Comparison of ENCODE assay signal across 25 cellular contexts in genomic region chr22:23285734-23286133, GRCh38.
DNase-seq lines count a peak whose midpoint lies in the region; ATAC-seq and TF ChIP-seq lines count a peak whose summit lies in the region.
"Had no signal": no experiment of that assay in that cellular context is flagged by ENCODE, and none has a peak within 500 bp of the region (broad histone marks: within the 10 kb centered on the region; RNA-seq: fewer than 3 reads in every experiment).

No MANE protein-coding gene starts in this region.

- CTCF ChIA-PET in activated naive CD4-positive, alpha-beta T cell treated with anti-CD3 and anti-CD28 coated beads, Interleukin-2, amount 10 ng/mL, durations not matched to agents 7 days and 5 days (lab: Charles Lee), result interaction anchor here (10.7 kb wide), 1 partner anchor 108 kb away, joined by 247 read pairs; the partner anchor contains the start of gene BCR

- intact Hi-C loops in esophagus squamous epithelium (cut with DNase I), result no loop called here

- H3K9me3 ChIP-seq in SJSA1 (replicated peaks), result no peaks in the 10 kb centered on the region
- no peaks in the 10 kb centered on the region for H3K9me3 ChIP-seq in esophagus squamous epithelium
- H3K9me3 ChIP-seq: BLaER1 treated with 17β-estradiol and CSF1 and Interleukin-3, amounts not matched to agents 10 nM and 100 nM; Peyer's patch had no signal

- H3K4me1 ChIP-seq in SJSA1 (replicated peaks), result peaks cover 47% of the 10 kb centered on the region
- H3K4me1 ChIP-seq in esophagus squamous epithelium, result peaks cover 12 to 55% (median 35%) of the 10 kb centered on the region in 3 donors

- no peaks in the 10 kb centered on the region for H3K27me3 ChIP-seq in SJSA1 (replicated peaks)
- H3K27me3 ChIP-seq in esophagus squamous epithelium, result no peaks in the 10 kb centered on the region
- no peaks in the 10 kb centered on the region for H3K27me3 ChIP-seq in H7 (ENCODE audit: control insufficient read depth, insufficient read depth, low read length)
- H3K27me3 ChIP-seq: BLaER1 treated with 17β-estradiol and CSF1 and Interleukin-3, amounts not matched to agents 10 nM and 100 nM; Peyer's patch had no signal

- TF ChIP-seq POLR2A in esophagus squamous epithelium (IDR thresholded peaks at IDR 0.05), result no peak

- peaks cover 9% of the 10 kb centered on the region for H3K36me3 Mint-ChIP-seq in progenitor cell of endocrine pancreas (ENCODE audit: insufficient read depth)
- H3K36me3 Mint-ChIP-seq in activated naive CD4-positive, alpha-beta T cell treated with anti-CD3 and anti-CD28 coated beads, Interleukin-2, amount 10 ng/mL, durations not matched to agents 7 days and 5 days, result peaks cover 24% of the 10 kb centered on the region

- H3K36me3 ChIP-seq in SJSA1, result peaks cover 76% of the 10 kb centered on the region
- peaks cover 0 to 91% (median 21%) of the 10 kb centered on the region in 3 donors for H3K36me3 ChIP-seq in esophagus squamous epithelium
- H3K36me3 ChIP-seq in H7 (replicated peaks; ENCODE audit: control insufficient read depth, insufficient read depth, low read length), result peaks cover 22% of the 10 kb centered on the region

- 83 to 89% methylated on average over 5 to 7 of the region's 7 CpGs for WGBS in esophagus squamous epithelium, 2 donors

- ATAC-seq in GM19023 (IDR thresholded peaks at IDR 0.05; ENCODE audit: unreplicated experiment), result no peak
- ATAC-seq: SK-N-SH treated with all-trans-retinoic acid at 6 μM for 48 hours; stimulated activated naive CD8-positive, alpha-beta T cell treated with anti-CD3 and anti-CD28 coated beads, Interleukin-15, amount 100 ng/mL, for 72 hours had no signal

- no peak for TF ChIP-seq CTCF in esophagus squamous epithelium (IDR thresholded peaks at IDR 0.05)
- TF ChIP-seq CTCF in progenitor cell of endocrine pancreas (IDR thresholded peaks at IDR 0.05; ENCODE audit: unreplicated experiment), result no peak

- H3K4me3 ChIP-seq in SJSA1 (no peak overlapping the region), esophagus squamous epithelium (no peak overlapping the region), H7 (ENCODE audit: insufficient read depth, low read depth, low read length) (no peak overlapping the region)
- H3K4me3 ChIP-seq: BLaER1 treated with 17β-estradiol and CSF1 and Interleukin-3, amounts not matched to agents 10 nM and 100 nM; Peyer's patch had no signal

- peaks cover 6% of the 10 kb centered on the region for H3K4me1 Mint-ChIP-seq in progenitor cell of endocrine pancreas (ENCODE audit: low read depth)
- H3K4me1 Mint-ChIP-seq in activated naive CD4-positive, alpha-beta T cell treated with anti-CD3 and anti-CD28 coated beads, Interleukin-2, amount 10 ng/mL, durations not matched to agents 7 days and 5 days, result peaks cover 8% of the 10 kb centered on the region

- H3K27me3 Mint-ChIP-seq in progenitor cell of endocrine pancreas, result no peaks in the 10 kb centered on the region
- H3K27me3 Mint-ChIP-seq in activated naive CD4-positive, alpha-beta T cell treated with anti-CD3 and anti-CD28 coated beads, Interleukin-2, amount 10 ng/mL, durations not matched to agents 7 days and 5 days, result no peaks in the 10 kb centered on the region
- H3K27me3 Mint-ChIP-seq: activated B cell treated with CpG ODN at 0.5 μM for 24 hours; naive B cell; stimulated activated naive CD8-positive, alpha-beta T cell treated with anti-CD3 and anti-CD28 coated beads, Interleukin-15, amount 100 ng/mL, for 72 hours had no signal

- no peaks in the 10 kb centered on the region for H3K9me3 Mint-ChIP-seq in progenitor cell of endocrine pancreas (ENCODE audit: low read depth)
- no peaks in the 10 kb centered on the region for H3K9me3 Mint-ChIP-seq in activated naive CD4-positive, alpha-beta T cell treated with anti-CD3 and anti-CD28 coated beads, Interleukin-2, amount 10 ng/mL, durations not matched to agents 7 days and 5 days
- H3K9me3 Mint-ChIP-seq: activated B cell treated with CpG ODN at 0.5 μM for 24 hours; naive B cell; stimulated activated naive CD8-positive, alpha-beta T cell treated with anti-CD3 and anti-CD28 coated beads, Interleukin-15, amount 100 ng/mL, for 72 hours; T-helper 2 cell treated with Interferon-gamma antibody and Interleukin-4, amounts not matched to agents 5 μg/mL and 100 μg/mL, for 36 hours had no signal

- no peak overlapping the region for H3K4me3 Mint-ChIP-seq in progenitor cell of endocrine pancreas (ENCODE audit: low read depth)
- H3K4me3 Mint-ChIP-seq in activated naive CD4-positive, alpha-beta T cell treated with anti-CD3 and anti-CD28 coated beads, Interleukin-2, amount 10 ng/mL, durations not matched to agents 7 days and 5 days, result no peak overlapping the region
- H3K4me3 Mint-ChIP-seq: activated B cell treated with CpG ODN at 0.5 μM for 24 hours; naive B cell; stimulated activated naive CD8-positive, alpha-beta T cell treated with anti-CD3 and anti-CD28 coated beads, Interleukin-15, amount 100 ng/mL, for 72 hours; T-helper 2 cell treated with Interferon-gamma antibody and Interleukin-4, amounts not matched to agents 5 μg/mL and 100 μg/mL, for 36 hours had no signal

- DNase-seq in EL, result peak; percentile 76
- peak; percentile 77 to 94 for DNase-seq in SJSA1 (ENCODE audit: low read depth in 1 of 2, low spot score in 2 of 2)
- DNase-seq in esophagus squamous epithelium (lab: John Stamatoyannopoulos, UW), result no peak
- DNase-seq in progenitor cell of endocrine pancreas (ENCODE audit: low spot score, unreplicated experiment), result no peak
- no peak for DNase-seq in H7
- DNase-seq in activated naive CD4-positive, alpha-beta T cell treated with anti-CD3 and anti-CD28 coated beads, Interleukin-2, amount 10 ng/mL, durations not matched to agents 7 days and 5 days, result no peak
- no peak for DNase-seq in AG08395 (ENCODE audit: low spot score)
- DNase-seq: activated B cell treated with CpG ODN at 0.5 μM for 24 hours; activated CD4-positive, alpha-beta T cell treated with anti-CD3 and anti-CD28 coated beads, Interleukin-2, amount 50 U/mL, for 4 hours; activated CD8-positive, alpha-beta memory T cell treated with anti-CD3 and anti-CD28 coated beads, Interleukin-2, amount 50 U/mL, for 4 hours; erythroblast; GF-D8; Karpas-422; naive B cell; NCI-H187; NCI-H526; nucleus accumbens; Peyer's patch; retina; stimulated activated naive CD8-positive, alpha-beta T cell treated with anti-CD3 and anti-CD28 coated beads, Interleukin-15, amount 100 ng/mL, for 72 hours; trophoblast cell had no signal

- H3K27ac ChIP-seq in SJSA1, result peak overlapping the region; percentile 31
- H3K27ac ChIP-seq in esophagus squamous epithelium, result peak overlapping the region in 3 of 4 donors; percentile 84 to 90 (median 85)

- H3K27ac Mint-ChIP-seq in progenitor cell of endocrine pancreas, result peak overlapping the region; percentile 52
- no peak overlapping the region for H3K27ac Mint-ChIP-seq in activated naive CD4-positive, alpha-beta T cell treated with anti-CD3 and anti-CD28 coated beads, Interleukin-2, amount 10 ng/mL, durations not matched to agents 7 days and 5 days
- H3K27ac Mint-ChIP-seq: activated B cell treated with CpG ODN at 0.5 μM for 24 hours; T-helper 2 cell treated with Interferon-gamma antibody and Interleukin-4, amounts not matched to agents 5 μg/mL and 100 μg/mL, for 36 hours had no signal

Comparison
In these comparisons a context has a peak if more than half of its experiments do, and no peak if none do; other contexts are left out.
1. DNase-seq: peak in EL (single experiment) and SJSA1 (2 of 2); none in esophagus squamous epithelium (single experiment), progenitor cell of endocrine pancreas (single experiment), H7 (single experiment), activated naive CD4-positive, alpha-beta T cell treated with anti-CD3 and anti-CD28 coated beads, Interleukin-2, amount 10 ng/mL, durations not matched to agents 7 days and 5 days (single experiment) and AG08395 (single experiment).